25 cellular contexts compared by ENCODE assay signal in genomic region chr5:876398-877365, GRCh38.
"Had no signal": no experiment of that assay in that cellular context is flagged by ENCODE, and none has a peak within 500 bp of the region (broad histone marks: within the 10 kb centered on the region; RNA-seq: fewer than 3 reads in every experiment).

No MANE protein-coding gene starts in this region.

- H3K36me3 ChIP-seq: neural progenitor cell had no signal

- H3K4me1 Mint-ChIP-seq: mesothelial cell of epicardium, neural progenitor cell had no signal

- H3K4me2 ChIP-seq: hepatocyte, neural progenitor cell had no signal

- H3K27ac ChIP-seq: dorsolateral prefrontal cortex, esophagus muscularis mucosa, foreskin keratinocyte, gastroesophageal sphincter, heart left ventricle, hepatocyte, left lung, neural progenitor cell, prostate gland, right atrium auricular region, sigmoid colon, stomach, thyroid gland had no signal

- H3K9ac ChIP-seq: neural progenitor cell had no signal

- H3K27me3 ChIP-seq: dorsolateral prefrontal cortex, esophagus muscularis mucosa, foreskin keratinocyte, gastroesophageal sphincter, heart left ventricle, hepatocyte, left lung, neural progenitor cell, right atrium auricular region, sigmoid colon, stomach, thyroid gland had no signal

- H2AFZ ChIP-seq: hepatocyte, neural progenitor cell had no signal

- H3K4me3 ChIP-seq: dorsolateral prefrontal cortex, esophagus muscularis mucosa, gastroesophageal sphincter, heart left ventricle, hepatocyte, left lung, mucosa of descending colon, neural progenitor cell, prostate gland, right atrium auricular region, sigmoid colon, stomach, thyroid gland had no signal

- H3K79me2 ChIP-seq: hepatocyte had no signal

- H3K9me3 Mint-ChIP-seq: mesothelial cell of epicardium; naive B cell; natural killer cell treated with Interleukin-12 subunit alpha and Interleukin-12 subunit beta and Interleukin-15 and Interleukin-18, amount 100 ng/mL, for 72 hours; neural progenitor cell; stimulated activated memory B cell treated with anti-CD40 and anti-IgM and Interleukin-4, amounts not matched to agents 10 μg/mL and 1 μg/mL and 100 μg/mL, for 72 hours had no signal

- ATAC-seq: foreskin keratinocyte; gastroesophageal sphincter; heart left ventricle; left cardiac atrium; left lung; mucosa of descending colon; natural killer cell treated with Interleukin-12 subunit alpha and Interleukin-12 subunit beta and Interleukin-15 and Interleukin-18, amount 100 ng/mL, for 72 hours; stimulated activated memory B cell treated with anti-CD40 and anti-IgM and Interleukin-4, amounts not matched to agents 10 μg/mL and 1 μg/mL and 100 μg/mL, for 72 hours had no signal

- H3K27ac Mint-ChIP-seq: mesothelial cell of epicardium; natural killer cell treated with Interleukin-12 subunit alpha and Interleukin-12 subunit beta and Interleukin-15 and Interleukin-18, amount 100 ng/mL, for 72 hours; neural progenitor cell; stimulated activated memory B cell treated with anti-CD40 and anti-IgM and Interleukin-4, amounts not matched to agents 10 μg/mL and 1 μg/mL and 100 μg/mL, for 72 hours had no signal

- FAIRE-seq: colon had no signal

- DNase-seq: cerebellar nuclear complex; effector CD4-positive, alpha-beta T cell; foreskin keratinocyte; left cardiac atrium; mesenchymal stem cell; mucosa of descending colon; naive B cell; sigmoid colon; stimulated activated CD4-positive, alpha-beta T cell treated with anti-CD3 and anti-CD28 coated beads, Interleukin-4, amount 100 ng/mL, for 4 hours; stomach; thyroid gland; trophoblast cell had no signal

- H3K4me3 Mint-ChIP-seq: mesothelial cell of epicardium; naive B cell; natural killer cell treated with Interleukin-12 subunit alpha and Interleukin-12 subunit beta and Interleukin-15 and Interleukin-18, amount 100 ng/mL, for 72 hours; neural progenitor cell; stimulated activated memory B cell treated with anti-CD40 and anti-IgM and Interleukin-4, amounts not matched to agents 10 μg/mL and 1 μg/mL and 100 μg/mL, for 72 hours had no signal

- H3K27me3 Mint-ChIP-seq: naive B cell; natural killer cell treated with Interleukin-12 subunit alpha and Interleukin-12 subunit beta and Interleukin-15 and Interleukin-18, amount 100 ng/mL, for 72 hours; stimulated activated memory B cell treated with anti-CD40 and anti-IgM and Interleukin-4, amounts not matched to agents 10 μg/mL and 1 μg/mL and 100 μg/mL, for 72 hours had no signal

- H3K4me1 ChIP-seq: esophagus muscularis mucosa, foreskin keratinocyte, gastroesophageal sphincter, left lung, neural progenitor cell, prostate gland, right atrium auricular region, sigmoid colon, thyroid gland had no signal

- H3K9me3 ChIP-seq: esophagus muscularis mucosa, gastroesophageal sphincter, heart left ventricle, left lung, mucosa of descending colon, prostate gland, right atrium auricular region, sigmoid colon, stomach, thyroid gland had no signal
